Comparison of ENCODE assay signal across 32 cellular contexts in the genomic region with DNA sequence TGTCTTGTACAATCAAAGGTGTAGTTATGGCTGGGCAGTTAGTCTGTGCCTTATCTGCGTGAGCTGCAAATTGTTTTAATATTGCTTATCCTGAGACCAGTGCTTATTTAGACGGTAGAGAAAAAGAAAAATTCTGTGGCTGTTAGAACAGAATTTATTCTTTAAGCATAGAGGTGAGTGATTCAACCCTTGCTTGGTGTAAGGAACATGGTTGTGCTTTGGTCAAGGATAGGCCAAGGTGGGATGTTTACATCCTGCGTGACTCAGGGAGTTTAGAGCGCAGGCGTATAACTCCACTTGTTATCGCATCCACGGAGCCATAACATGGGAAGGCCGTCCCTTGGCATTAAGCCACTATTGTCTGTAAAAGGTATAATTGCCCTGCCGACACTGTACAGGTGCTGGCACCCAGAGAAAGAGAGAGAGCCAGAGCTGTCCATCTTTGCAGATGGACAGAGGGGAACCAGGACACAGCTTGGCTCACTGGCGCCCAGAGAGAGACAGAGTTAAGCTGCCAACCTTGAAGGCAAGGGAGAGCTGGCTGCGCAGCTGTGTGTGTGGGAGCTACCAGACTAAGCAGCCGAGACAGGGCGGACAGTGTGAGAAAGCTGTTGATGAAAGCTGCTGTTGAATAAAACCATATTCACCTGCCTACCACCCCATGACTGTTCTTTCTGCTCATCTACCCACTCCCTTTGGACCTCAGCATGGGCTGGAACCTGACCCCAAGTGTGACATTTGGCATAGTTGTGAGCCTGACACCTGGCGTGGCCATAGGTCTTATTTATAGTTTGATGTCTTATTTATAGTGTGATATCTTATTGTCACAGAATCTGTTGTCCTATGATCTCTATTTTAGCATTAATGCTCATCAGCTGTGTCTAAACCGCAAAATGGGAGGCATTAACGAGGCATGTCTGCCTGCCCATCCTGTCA.
DNase-seq lines count a peak whose midpoint lies in the region; ATAC-seq, FAIRE-seq and TF ChIP-seq lines count a peak whose summit lies in the region.
"Had no signal": no experiment of that assay in that cellular context is flagged by ENCODE, and none has a peak within 500 bp of the region (broad histone marks: within the 10 kb centered on the region; RNA-seq: fewer than 3 reads in every experiment).

No MANE protein-coding gene starts in this region.

- no peak for ATAC-seq in activated naive CD8-positive, alpha-beta T cell treated with anti-CD3 and anti-CD28 coated beads, Interleukin-2, amount 10 ng/mL, durations not matched to agents 7 days and 5 days (ENCODE audit: low read depth)
- no peak for ATAC-seq in activated naive CD8-positive, alpha-beta T cell treated with anti-CD3 and anti-CD28 coated beads, Interleukin-2, amount 50 U/mL, for 24 hours
- ATAC-seq in GM21529 (IDR thresholded peaks at IDR 0.05; ENCODE audit: unreplicated experiment), result no peak
- ATAC-seq: activated CD4-positive, alpha-beta T cell treated with anti-CD3 and anti-CD28 coated beads for 36 hours; CD8-positive, alpha-beta T cell; stimulated activated effector memory CD8-positive, alpha-beta T cell treated with anti-CD3 and anti-CD28 coated beads, Interleukin-12 subunit alpha, Interleukin-12 subunit beta, amount 100 ng/mL, for 72 hours had no signal

- peaks cover 12% of the 10 kb centered on the region for H3F3A ChIP-seq in SK-N-SH (replicated peaks; ENCODE audit: insufficient read depth)

- POLR2A ChIA-PET in activated naive CD8-positive, alpha-beta T cell treated with anti-CD3 and anti-CD28 coated beads, Interleukin-2, amount 10 ng/mL, durations not matched to agents 7 days and 5 days (lab: Charles Lee), result no interaction called here
- POLR2A ChIA-PET in SK-N-SH (lab: Yijun Ruan, JAX), result no interaction called here

- TF ChIP-seq RAD21 in SK-N-SH (IDR thresholded peaks at IDR 0.05; ENCODE audit: low read length), result no peak

- H3K27ac Mint-ChIP-seq in activated naive CD8-positive, alpha-beta T cell treated with anti-CD3 and anti-CD28 coated beads, Interleukin-2, amount 10 ng/mL, durations not matched to agents 7 days and 5 days, result peak overlapping the region; percentile 32
- H3K27ac Mint-ChIP-seq in activated naive CD8-positive, alpha-beta T cell treated with anti-CD3 and anti-CD28 coated beads, Interleukin-2, amount 50 U/mL, for 24 hours, result no peak overlapping the region
- H3K27ac Mint-ChIP-seq in nephron, result peak overlapping the region; percentile 5 to 31 (median 16)
- H3K27ac Mint-ChIP-seq: activated CD4-positive, alpha-beta T cell treated with anti-CD3 and anti-CD28 coated beads for 36 hours; stimulated activated effector memory CD8-positive, alpha-beta T cell treated with anti-CD3 and anti-CD28 coated beads, Interleukin-12 subunit alpha, Interleukin-12 subunit beta, amount 100 ng/mL, for 72 hours had no signal

- no peak overlapping the region for H3K9ac ChIP-seq in SK-N-SH
- H3K9ac ChIP-seq: GM23248 had no signal

- TF ChIP-seq POLR2A in GM12892 (IDR thresholded peaks at IDR 0.05; ENCODE audit: low read depth, low read length), result no peak

- no peaks in the 10 kb centered on the region for H4K20me1 ChIP-seq in SK-N-SH (ENCODE audit: insufficient read depth)

- TF ChIP-seq CTCF in cardiac fibroblast (IDR thresholded peaks at IDR 0.05; ENCODE audit: low read depth, low read length), result no peak
- TF ChIP-seq CTCF in nephron (IDR thresholded peaks at IDR 0.05; ENCODE audit: unreplicated experiment in 3 of 3), result no peak
- no peak for TF ChIP-seq CTCF in SK-N-SH (IDR thresholded peaks at IDR 0.05)

- no peak for TF ChIP-seq EP300 in SK-N-SH (IDR thresholded peaks at IDR 0.05; ENCODE audit: borderline replicate concordance in 1 of 2, low read depth in 1 of 2, low read length in 1 of 2)

- H3K4me3 ChIP-seq in cardiac fibroblast (replicated peaks in 1 of 2; ENCODE audit: low read depth in 2 of 2, low read length in 2 of 2), result no peak overlapping the region
- H3K4me3 ChIP-seq in SK-N-SH (ENCODE audit: low read depth in 2 of 2, low read length in 1 of 2), result no peak overlapping the region
- H3K4me3 ChIP-seq: adrenal gland, GM23248, SK-N-MC, uterus had no signal

- WGBS in SK-N-SH (ENCODE audit: low lambda C conversion rate), result 93% methylated on average over 16 of the region's 16 CpGs

- H3K4me1 Mint-ChIP-seq in activated naive CD8-positive, alpha-beta T cell treated with anti-CD3 and anti-CD28 coated beads, Interleukin-2, amount 10 ng/mL, durations not matched to agents 7 days and 5 days, result peaks cover 23% of the 10 kb centered on the region
- H3K4me1 Mint-ChIP-seq in activated naive CD8-positive, alpha-beta T cell treated with anti-CD3 and anti-CD28 coated beads, Interleukin-2, amount 50 U/mL, for 24 hours, result peaks cover 30% of the 10 kb centered on the region
- H3K4me1 Mint-ChIP-seq in nephron, result peaks cover 66% of the 10 kb centered on the region

- no peaks in the 10 kb centered on the region for H3K27me3 Mint-ChIP-seq in activated naive CD8-positive, alpha-beta T cell treated with anti-CD3 and anti-CD28 coated beads, Interleukin-2, amount 10 ng/mL, durations not matched to agents 7 days and 5 days
- no peaks in the 10 kb centered on the region for H3K27me3 Mint-ChIP-seq in activated naive CD8-positive, alpha-beta T cell treated with anti-CD3 and anti-CD28 coated beads, Interleukin-2, amount 50 U/mL, for 24 hours
- H3K27me3 Mint-ChIP-seq in nephron (ENCODE audit: low read depth), result peaks cover 42% of the 10 kb centered on the region
- H3K27me3 Mint-ChIP-seq: activated CD4-positive, alpha-beta T cell treated with anti-CD3 and anti-CD28 coated beads for 36 hours had no signal

- no peak overlapping the region for H3K4me2 ChIP-seq in SK-N-SH

- no peaks in the 10 kb centered on the region for H3K9me2 ChIP-seq in SK-N-SH

- no peaks in the 10 kb centered on the region for H3K9me3 Mint-ChIP-seq in activated naive CD8-positive, alpha-beta T cell treated with anti-CD3 and anti-CD28 coated beads, Interleukin-2, amount 10 ng/mL, durations not matched to agents 7 days and 5 days
- H3K9me3 Mint-ChIP-seq in activated naive CD8-positive, alpha-beta T cell treated with anti-CD3 and anti-CD28 coated beads, Interleukin-2, amount 50 U/mL, for 24 hours, result no peaks in the 10 kb centered on the region
- no peaks in the 10 kb centered on the region for H3K9me3 Mint-ChIP-seq in nephron
- H3K9me3 Mint-ChIP-seq: CD8-positive, alpha-beta T cell; stimulated activated effector memory CD8-positive, alpha-beta T cell treated with anti-CD3 and anti-CD28 coated beads, Interleukin-12 subunit alpha, Interleukin-12 subunit beta, amount 100 ng/mL, for 72 hours had no signal

- H3K27ac ChIP-seq in SK-N-SH (ENCODE audit: low read depth in 2 of 2, low read length in 1 of 2), result no peak overlapping the region
- H3K27ac ChIP-seq: adrenal gland, brain microvascular endothelial cell, HL-60, RWPE1, SK-N-MC had no signal

- no peak overlapping the region for H3K4me3 Mint-ChIP-seq in activated naive CD8-positive, alpha-beta T cell treated with anti-CD3 and anti-CD28 coated beads, Interleukin-2, amount 10 ng/mL, durations not matched to agents 7 days and 5 days
- no peak overlapping the region for H3K4me3 Mint-ChIP-seq in activated naive CD8-positive, alpha-beta T cell treated with anti-CD3 and anti-CD28 coated beads, Interleukin-2, amount 50 U/mL, for 24 hours
- peak overlapping the region in 1 of 3 experiments; percentile 4 for H3K4me3 Mint-ChIP-seq in nephron
- H3K4me3 Mint-ChIP-seq: activated CD4-positive, alpha-beta T cell treated with anti-CD3 and anti-CD28 coated beads for 36 hours; CD8-positive, alpha-beta T cell; stimulated activated effector memory CD8-positive, alpha-beta T cell treated with anti-CD3 and anti-CD28 coated beads, Interleukin-12 subunit alpha, Interleukin-12 subunit beta, amount 100 ng/mL, for 72 hours had no signal

- peaks cover 7 to 20% of the 10 kb centered on the region in 2 experiments; a peak in 2 of 4 replicates for H3K4me1 ChIP-seq in SK-N-SH (ENCODE audit: control insufficient read depth in 1 of 2, insufficient read depth in 2 of 2, low read depth in 1 of 2, low read length in 1 of 2)
- H3K4me1 ChIP-seq: uterus had no signal

- H3K36me3 Mint-ChIP-seq in activated naive CD8-positive, alpha-beta T cell treated with anti-CD3 and anti-CD28 coated beads, Interleukin-2, amount 10 ng/mL, durations not matched to agents 7 days and 5 days, result no peaks in the 10 kb centered on the region
- no peaks in the 10 kb centered on the region for H3K36me3 Mint-ChIP-seq in activated naive CD8-positive, alpha-beta T cell treated with anti-CD3 and anti-CD28 coated beads, Interleukin-2, amount 50 U/mL, for 24 hours (ENCODE audit: low read depth)
- H3K36me3 Mint-ChIP-seq in nephron (ENCODE audit: low read depth), result no peaks in the 10 kb centered on the region

- no peaks in the 10 kb centered on the region for H3K9me3 ChIP-seq in SK-N-SH
- H3K9me3 ChIP-seq: adrenal gland, uterus had no signal

- CTCF ChIA-PET in SK-N-SH (lab: Yijun Ruan, JAX), result interaction anchor here (0.6 kb wide), 1 partner anchor 236 kb away, joined by 3 read pairs; no protein-coding TSS in a partner anchor

- 0 out of 2 replicates have a peak, but pooled peaks cover 6% of the 10 kb centered on the region for H3K27me3 ChIP-seq in SK-N-SH (ENCODE audit: insufficient read depth)
- H3K27me3 ChIP-seq: adrenal gland, brain microvascular endothelial cell, uterus had no signal

- H3K36me3 ChIP-seq in SK-N-SH (replicated peaks in 1 of 2; ENCODE audit: control insufficient read depth in 1 of 2, insufficient read depth in 2 of 2, low read length in 1 of 2), result no peaks in the 10 kb centered on the region
- H3K36me3 ChIP-seq: adrenal gland, brain microvascular endothelial cell, uterus had no signal

- no peak for FAIRE-seq in GM12892 (lab: Jason Lieb, UNC)
- FAIRE-seq: A204.1, colon had no signal

- no peak for DNase-seq in activated naive CD8-positive, alpha-beta T cell treated with anti-CD3 and anti-CD28 coated beads, Interleukin-2, amount 10 ng/mL, durations not matched to agents 7 days and 5 days
- no peak for DNase-seq in activated naive CD8-positive, alpha-beta T cell treated with anti-CD3 and anti-CD28 coated beads, Interleukin-2, amount 50 U/mL, for 24 hours
- DNase-seq in cardiac fibroblast (ENCODE audit: low read depth in 2 of 2), result peak; percentile 6 to 21
- DNase-seq in superior temporal gyrus (ENCODE audit: extremely low spot score), result peak; percentile 30
- no peak for DNase-seq in GM12892 (ENCODE audit: insufficient read length)
- no peak for DNase-seq in SK-N-SH
- DNase-seq: activated CD4-positive, alpha-beta T cell treated with anti-CD3 and anti-CD28 coated beads for 36 hours; activated effector memory CD4-positive, alpha-beta T cell treated with anti-CD3 and anti-CD28 coated beads, Interleukin-2, amount 50 U/mL, for 16 hours; activated T-cell treated with anti-CD3 and anti-CD28 coated beads, Interleukin-2, amount 50 U/mL, for 1 hour; adrenal gland; AML-193; brain microvascular endothelial cell; CD8-positive, alpha-beta T cell; effector memory CD4-positive, alpha-beta T cell; erythroblast; foreskin fibroblast; GM23248; Karpas-422; NCI-H1417 treated with DMSO at 0.1 percent for 48 hours; NCI-H2081 treated with DMSO at 0.1 percent for 48 hours; NCI-H345; NCI-H774; stimulated activated CD4-positive, alpha-beta T cell treated with anti-CD3 and anti-CD28 coated beads, Interleukin-4, amount 100 ng/mL, for 1 hour had no signal

- no peaks in the 10 kb centered on the region for H3K79me2 ChIP-seq in SK-N-SH (ENCODE audit: insufficient read depth)

- H2AFZ ChIP-seq in SK-N-SH (ENCODE audit: low read depth), result no peak overlapping the region

TF ChIP-seq in SK-N-SH, 30 proteins besides CTCF, POLR2A, EP300 and RAD21 (continues in another document):
- TF ChIP-seq RFX5 (IDR thresholded peaks at IDR 0.05; ENCODE audit: low read length), result no peak

Comparison
In these comparisons a context has a peak if more than half of its experiments do, and no peak if none do; other contexts are left out.
1. DNase-seq: peak in cardiac fibroblast (2 of 2) and superior temporal gyrus (single experiment); none in activated naive CD8-positive, alpha-beta T cell treated with anti-CD3 and anti-CD28 coated beads, Interleukin-2, amount 10 ng/mL, durations not matched to agents 7 days and 5 days (single experiment), activated naive CD8-positive, alpha-beta T cell treated with anti-CD3 and anti-CD28 coated beads, Interleukin-2, amount 50 U/mL, for 24 hours (single experiment), GM12892 (single experiment) and SK-N-SH (single experiment).